ENCODE assay signal across 14 cellular contexts in genomic region chr2:68388772-68389171, GRCh38. TPM values are rescaled to one million over a fixed set of nuclear protein-coding genes. Genes with fewer than 3 reads are reported as not detected.
DNase-seq lines count a peak whose midpoint lies in the region; ATAC-seq, FAIRE-seq and TF ChIP-seq lines count a peak whose summit lies in the region.
"Had no signal": no experiment of that assay in that cellular context is flagged by ENCODE, and none has a peak within 500 bp of the region (broad histone marks: within the 10 kb centered on the region; RNA-seq: fewer than 3 reads in every experiment).

No MANE protein-coding gene starts in this region.

- TF ChIP-seq EP300 in H1 (IDR thresholded peaks at IDR 0.05; ENCODE audit: borderline replicate concordance in 1 of 2, low read depth in 2 of 2, low read length in 2 of 2) (no peak), transverse colon (IDR thresholded peaks at IDR 0.05; ENCODE audit: low read depth) (no peak), gastroesophageal sphincter (IDR thresholded peaks at IDR 0.05) (no peak)

- H3K4me1 ChIP-seq in CD8-positive, alpha-beta memory T cell (ENCODE audit: insufficient read depth, low read length): peaks cover 45% of the 10 kb centered on the region
- H3K4me1 ChIP-seq in MM.1S (ENCODE audit: low read length) (peaks cover 55% of the 10 kb centered on the region), H1 (replicated peaks in 1 of 4; ENCODE audit: control insufficient read depth in 3 of 4, insufficient read depth in 4 of 4, low read length in 3 of 4) (no peaks in the 10 kb centered on the region), transverse colon (peaks cover 0 to 3% (median 0%) of the 10 kb centered on the region in 4 donors), gastroesophageal sphincter (peaks cover 0 to 24% (median 0%) of the 10 kb centered on the region in 3 donors)

- peak overlapping the region; percentile 87 for H3K4me2 ChIP-seq in MM.1S (ENCODE audit: low read depth, low read length)
- H3K4me2 ChIP-seq in H1 (ENCODE audit: insufficient read depth in 1 of 2, low read depth in 2 of 2, low read length in 2 of 2): no peak overlapping the region

- no peak for TF ChIP-seq RAD21 in H1 (IDR thresholded peaks at IDR 0.05 in 1 of 2, conservative IDR thresholded peaks at IDR 0.05 in 1 of 2; ENCODE audit: low read depth in 2 of 2, low read length in 2 of 2)

- no peaks in the 10 kb centered on the region for H4K20me1 ChIP-seq in MM.1S (ENCODE audit: insufficient read depth, low read length)
- no peaks in the 10 kb centered on the region for H4K20me1 ChIP-seq in H1 (replicated peaks in 1 of 2; ENCODE audit: control insufficient read depth in 1 of 2, insufficient read depth in 2 of 2, low read length in 2 of 2)

- no peak overlapping the region for H2BK5ac ChIP-seq in H1 (ENCODE audit: low read depth, low read length)

- no peak overlapping the region for H3K4ac ChIP-seq in H1 (replicated peaks; ENCODE audit: insufficient read length, low read depth, low read length)

- in situ Hi-C loops in transverse colon (cut with MboI; ENCODE audit: low pct_ligation_motif_present in 1 of 4, low pct_unique_long_range_greater_than_20kb in 1 of 4, low sequenced_read_pairs in 3 of 4): no loop called here

- H2AFZ ChIP-seq in MM.1S (ENCODE audit: low read length) (0 out of 2 replicates have a peak overlapping the region, but pooled peaks have one; percentile 63), H1 (ENCODE audit: low read length) (no peak overlapping the region)

- POLR2A ChIA-PET in CD8-positive, alpha-beta memory T cell (lab: Charles Lee): interaction anchor here (1.1 kb wide), 1 partner anchor 15 kb away, joined by 5 read pairs; no protein-coding TSS in a partner anchor
- POLR2A ChIA-PET in H1 (lab: Charles Lee; ENCODE audit: partially characterized antibody): interaction anchor here (0.6 kb wide), 1 partner anchor 166 kb away, joined by 3 read pairs; no protein-coding TSS in a partner anchor

- H2BK20ac ChIP-seq in H1 (ENCODE audit: low read length): no peak overlapping the region

- no peak overlapping the region for H3K56ac ChIP-seq in H1 (replicated peaks; ENCODE audit: insufficient read length, low read depth, low read length)

- no peak overlapping the region for H3K23ac ChIP-seq in H1 (ENCODE audit: insufficient read length)

- H4K91ac ChIP-seq in H1 (replicated peaks; ENCODE audit: insufficient read length, low read length): no peak overlapping the region

- peaks cover 27% of the 10 kb centered on the region for H3F3A ChIP-seq in MM.1S (ENCODE audit: insufficient read depth, low read length)

- peaks cover 21% of the 10 kb centered on the region for H3K36me3 ChIP-seq in CD8-positive, alpha-beta memory T cell (ENCODE audit: insufficient read depth, low read length)
- H3K36me3 ChIP-seq in MM.1S (replicated peaks; ENCODE audit: insufficient read depth, low read length): peaks cover 6% of the 10 kb centered on the region; the same call in 1 of the 2 replicates
- H3K36me3 ChIP-seq in H1 (ENCODE audit: control insufficient read depth in 2 of 4, insufficient read depth in 4 of 4, low read length in 3 of 4): no peaks in the 10 kb centered on the region
- no peaks in the 10 kb centered on the region for H3K36me3 ChIP-seq in transverse colon
- no peaks in the 10 kb centered on the region for H3K36me3 ChIP-seq in gastroesophageal sphincter

- FAIRE-seq in H1 (lab: Jason Lieb, UNC): no peak
- FAIRE-seq: frontal cortex had no signal

- H2AK5ac ChIP-seq in H1 (ENCODE audit: low read depth, low read length): no peak overlapping the region

- no peak overlapping the region for H2BK120ac ChIP-seq in H1 (replicated peaks; ENCODE audit: low read depth, low read length)

- H4K8ac ChIP-seq in H1 (ENCODE audit: extremely low read depth, insufficient read depth, low read length): no peak overlapping the region

- H3K9me2 ChIP-seq in MM.1S (replicated peaks; ENCODE audit: insufficient read depth, low read length): no peaks in the 10 kb centered on the region

- H3K79me2 ChIP-seq in MM.1S (ENCODE audit: low read length): peaks cover 31% of the 10 kb centered on the region
- no peaks in the 10 kb centered on the region for H3K79me2 ChIP-seq in H1 (ENCODE audit: control insufficient read depth in 1 of 2, insufficient read depth in 2 of 2, low read length in 2 of 2)

- 93% methylated on average over 1 of the region's 1 CpG; no CpG with 5 or more reads in 1 of the 2 experiments for WGBS in H1 (ENCODE audit: extremely low coverage in 1 of 2, insufficient coverage in 1 of 2, insufficient read length in 1 of 2, insufficient replicate concordance in 2 of 2, low coverage in 1 of 2, low lambda C conversion rate in 2 of 2, missing lambda C conversion rate in 1 of 2), 2 experiments
- WGBS in transverse colon (ENCODE audit: low coverage in 1 of 2), 2 donors: 81% methylated on average over 1 of the region's 1 CpG; no CpG with 5 or more reads in 1 of the 2 donors
- 82 to 83% methylated on average over 1 of the region's 1 CpG for WGBS in gastroesophageal sphincter (ENCODE audit: low coverage in 1 of 2), 2 donors

- H4K5ac ChIP-seq in H1 (ENCODE audit: insufficient read length, low read depth, low read length): no peak overlapping the region

- no peaks in the 10 kb centered on the region for H3K9me3 Mint-ChIP-seq in CD8-positive, alpha-beta memory T cell

- no peak for DNase-seq in CD8-positive, alpha-beta memory T cell
- DNase-seq in MM.1S: no peak
- DNase-seq in H1 (ENCODE audit: low read depth in 1 of 2, low spot score in 2 of 2): no peak
- DNase-seq in NCI-H524 treated with DMSO at 0.1 percent for 48 hours (lab: John Stamatoyannopoulos, UW): no peak
- DNase-seq in transverse colon: no peak
- DNase-seq: activated CD4-positive, alpha-beta T cell treated with anti-CD3 and anti-CD28 coated beads for 1 hour; NCI-H1417; NCI-H526 treated with DMSO at 0.1 percent for 48 hours; retina; SIG-M5 had no signal

- CTCF ChIA-PET in CD8-positive, alpha-beta memory T cell (lab: Charles Lee): interaction anchor here (1.1 kb wide), 1 partner anchor 29 kb away, joined by 3 read pairs; no protein-coding TSS in a partner anchor
- CTCF ChIA-PET in H1 (lab: Charles Lee; ENCODE audit: partially characterized antibody): no interaction called here

- H2BK15ac ChIP-seq in H1 (ENCODE audit: low read length): 0 out of 2 replicates have a peak overlapping the region, but pooled peaks have one; percentile 29

- H3K27me3 ChIP-seq in CD8-positive, alpha-beta memory T cell (ENCODE audit: insufficient read depth, low read length, poor library complexity, severe bottlenecking): no peaks in the 10 kb centered on the region
- H3K27me3 ChIP-seq in MM.1S (replicated peaks; ENCODE audit: insufficient read depth, low read length) (no peaks in the 10 kb centered on the region), H1 (replicated peaks in 1 of 4; ENCODE audit: control insufficient read depth in 3 of 4, extremely low read depth in 1 of 4, insufficient read depth in 3 of 4, low read length in 3 of 4) (no peaks in the 10 kb centered on the region), transverse colon (no peaks in the 10 kb centered on the region), gastroesophageal sphincter (no peaks in the 10 kb centered on the region)

- peaks cover 31 to 80% (median 57%) of the 10 kb centered on the region in 3 donors for H3K36me3 Mint-ChIP-seq in CD8-positive, alpha-beta memory T cell

- peak; percentile 22 for ATAC-seq in GM18511 (IDR thresholded peaks at IDR 0.05; ENCODE audit: unreplicated experiment)
- ATAC-seq in gastroesophageal sphincter: no peak

- no peak for TF ChIP-seq CTCF in MM.1S (IDR thresholded peaks at IDR 0.05; ENCODE audit: low read length)
- no peak for TF ChIP-seq CTCF in H1 (IDR thresholded peaks at IDR 0.05; ENCODE audit: control extremely low read depth in 1 of 3, insufficient read depth in 1 of 3, low read depth in 1 of 3, low read length in 3 of 3)
- TF ChIP-seq CTCF in transverse colon (IDR thresholded peaks at IDR 0.05): no peak
- TF ChIP-seq CTCF in gastroesophageal sphincter (IDR thresholded peaks at IDR 0.05): no peak

- H3K27ac ChIP-seq in CD8-positive, alpha-beta memory T cell (ENCODE audit: low read depth, low read length): no peak overlapping the region
- H3K27ac ChIP-seq in MM.1S (ENCODE audit: low read length) (peak overlapping the region; percentile 94), H1 (ENCODE audit: low read depth, low read length) (no peak overlapping the region; the same call in 1 of the 2 replicates), transverse colon (no peak overlapping the region), gastroesophageal sphincter (no peak overlapping the region)

- TF ChIP-seq POLR2A in H1 (IDR thresholded peaks at IDR 0.05; ENCODE audit: control extremely low read depth in 1 of 2, low read depth in 2 of 2, low read length in 2 of 2): no peak
- TF ChIP-seq POLR2A in transverse colon (IDR thresholded peaks at IDR 0.05): no peak
- TF ChIP-seq POLR2A in gastroesophageal sphincter (IDR thresholded peaks at IDR 0.05): no peak

- H2BK12ac ChIP-seq in H1 (ENCODE audit: low read depth, low read length): no peak overlapping the region

- no peak overlapping the region for H3K18ac ChIP-seq in H1 (ENCODE audit: extremely low read depth, low read length)

- H3K9me3 ChIP-seq in CD8-positive, alpha-beta memory T cell (ENCODE audit: low read length): no peaks in the 10 kb centered on the region
- no peaks in the 10 kb centered on the region for H3K9me3 ChIP-seq in MM.1S (replicated peaks; ENCODE audit: insufficient read depth, low read length)
- H3K9me3 ChIP-seq in H1 (ENCODE audit: insufficient read depth in 2 of 2, low read depth in 1 of 2, low read length in 1 of 2): no peaks in the 10 kb centered on the region
- H3K9me3 ChIP-seq in transverse colon: no peaks in the 10 kb centered on the region
- H3K9me3 ChIP-seq in gastroesophageal sphincter: no peaks in the 10 kb centered on the region

- no peak overlapping the region for H3K4me3 ChIP-seq in CD8-positive, alpha-beta memory T cell (ENCODE audit: low read length)
- H3K4me3 ChIP-seq in MM.1S (ENCODE audit: low read length) (peak overlapping the region; percentile 60), H1 (ENCODE audit: extremely low read depth in 1 of 4, insufficient read depth in 2 of 4, low read depth in 3 of 4, low read length in 4 of 4) (no peak overlapping the region), transverse colon (no peak overlapping the region), gastroesophageal sphincter (no peak overlapping the region)

- H3K9ac ChIP-seq in MM.1S (ENCODE audit: low read length) (peak overlapping the region; percentile 63), H1 (replicated peaks in 1 of 4; ENCODE audit: extremely low read depth in 1 of 4, low read depth in 3 of 4, low read length in 3 of 4) (no peak overlapping the region)

- no peaks in the 10 kb centered on the region; the same call in 1 of the 2 replicates for H3K23me2 ChIP-seq in H1 (ENCODE audit: low read depth, low read length)

- peak overlapping the region; percentile 83 to 98 (median 90) for H3K27ac Mint-ChIP-seq in CD8-positive, alpha-beta memory T cell

- peak overlapping the region; percentile 69 to 80 (median 77) for H3K4me3 Mint-ChIP-seq in CD8-positive, alpha-beta memory T cell

- no peak overlapping the region for H3K14ac ChIP-seq in H1 (ENCODE audit: insufficient read length)

- peaks cover 68 to 92% (median 88%) of the 10 kb centered on the region in 3 donors for H3K4me1 Mint-ChIP-seq in CD8-positive, alpha-beta memory T cell

- intact Hi-C loops in transverse colon (cut with DNase I; ENCODE audit: low total_unique reads): no loop called here

- H3K79me1 ChIP-seq in H1 (ENCODE audit: low read depth, low read length): no peaks in the 10 kb centered on the region

- H3K27me3 Mint-ChIP-seq in CD8-positive, alpha-beta memory T cell: no peaks in the 10 kb centered on the region

RNA-seq across cellular contexts. Expression of gene PLEK, which starts 23.7 kb away (rescaled TPM):
- 10 to 100 TPM; 21.3 to 23.0 TPM for total RNA-seq in CD8-positive, alpha-beta memory T cell
- polyA plus RNA-seq in CD8-positive, alpha-beta memory T cell: 135 TPM
- total RNA-seq in H1 (2021; fragmentation: NEBNext Ultra II Directional; extraction: Animal tissue kit (Norgen Biotek cat#: 25700)): not detected in 2 replicates
- polyA plus RNA-seq in H1 (2011; rRNA removed): not detected in 2 replicates
- polyA plus RNA-seq in H1 (2011; cell fraction: cytosol; rRNA removed): not detected
- not detected for polyA plus RNA-seq in H1 (2011; cell fraction: nucleus; rRNA removed)
- polyA plus RNA-seq in H1 (2012, experiment 1 of 2): not detected in 4 replicates
- polyA plus RNA-seq in H1 (2012, experiment 2 of 2): not detected
- polyA plus RNA-seq in H1 (2013, experiment 1 of 2): not detected
- not detected for polyA plus RNA-seq in H1 (2013, experiment 2 of 2)
- polyA minus RNA-seq in H1 (2011; rRNA and poly(A)+ RNA removed): not detected in 2 replicates
- not detected for polyA minus RNA-seq in H1 (2011; cell fraction: cytosol; rRNA and poly(A)+ RNA removed)
- polyA minus RNA-seq in H1 (2011; cell fraction: nucleus; rRNA and poly(A)+ RNA removed): not detected
- total RNA-seq in transverse colon (1 to 10 TPM in 3 of 4 donors, not detected in 1; 3.0 to 5.2 (median 4.6) TPM), gastroesophageal sphincter (10 to 100 TPM in 1 of 4 donors, 1 to 10 TPM in 3; 5.0 to 33.0 (median 6.8) TPM)
- total RNA-seq: kidney epithelial cell had no signal
